In genomic region chr12:54060174-54060974, GRCh38 we compare ENCODE assay signal across 1 cellular context.
A peak's percentile ranks its signal among the peaks of the same experiment; 100 is the strongest.
TF ChIP-seq lines count a peak whose summit lies in the region.

No MANE protein-coding gene starts in this region.

TF ChIP-seq in H1, 55 proteins besides CTCF, POLR2A, EP300 and RAD21:
- TF ChIP-seq EZH2 (IDR thresholded peaks at IDR 0.05; ENCODE audit: low read depth, low read length, severe bottlenecking) = peak; percentile 94
- TF ChIP-seq SUZ12 (IDR thresholded peaks at IDR 0.05; ENCODE audit: low read length) = peak; percentile 93; the same call in 1 of the 2 replicates
- TF ChIP-seq SIX5 (IDR thresholded peaks at IDR 0.05; ENCODE audit: low read depth, low read length) = no peak
- peak; percentile 86; the same call in 1 of the 2 replicates for TF ChIP-seq CBX8 (IDR thresholded peaks at IDR 0.05; ENCODE audit: borderline replicate concordance, low read depth, low read length)
- TF ChIP-seq KDM1A (IDR thresholded peaks at IDR 0.05; ENCODE audit: borderline replicate concordance, low read length) = no peak
